Comparison of ENCODE assay signal across 11 cellular contexts in genomic region chr3:33030802-33031201, GRCh38.
DNase-seq lines count a peak whose midpoint lies in the region; ATAC-seq and TF ChIP-seq lines count a peak whose summit lies in the region.
"Had no signal": no experiment of that assay in that cellular context is flagged by ENCODE, and none has a peak within 500 bp of the region (broad histone marks: within the 10 kb centered on the region; RNA-seq: fewer than 3 reads in every experiment).

No MANE protein-coding gene starts in this region.

- H3K4me2 ChIP-seq in GM23338: no peak overlapping the region

- no peak overlapping the region for H3K4me3 ChIP-seq in GM23338
- H3K4me3 ChIP-seq in WERI-Rb-1 (ENCODE audit: low read depth, low read length): no peak overlapping the region
- no peak overlapping the region for H3K4me3 ChIP-seq in lower lobe of right lung
- H3K4me3 ChIP-seq: right atrium auricular region, vagina had no signal

- no peaks in the 10 kb centered on the region for H3K9me3 Mint-ChIP-seq in GM23338
- H3K9me3 Mint-ChIP-seq: brain had no signal

- H3K27ac ChIP-seq in GM23338 (ENCODE audit: low read depth) (no peak overlapping the region), WERI-Rb-1 (no peak overlapping the region), lower lobe of right lung (no peak overlapping the region)
- H3K27ac ChIP-seq: right atrium auricular region, vagina had no signal

- no peak overlapping the region for H2AFZ ChIP-seq in GM23338

- no peaks in the 10 kb centered on the region for H3F3A ChIP-seq in GM23338 (replicated peaks; ENCODE audit: low read depth)

- H3K4me1 ChIP-seq in GM23338 (ENCODE audit: insufficient read depth) (no peaks in the 10 kb centered on the region), lower lobe of right lung (no peaks in the 10 kb centered on the region)
- H3K4me1 ChIP-seq: right atrium auricular region, vagina had no signal

- H3K36me3 Mint-ChIP-seq in GM23338 (ENCODE audit: low read depth): peaks cover 11% of the 10 kb centered on the region

- peaks cover 6% of the 10 kb centered on the region; the same call in 1 of the 2 replicates for H4K20me1 ChIP-seq in GM23338 (replicated peaks; ENCODE audit: insufficient read depth)

- no peaks in the 10 kb centered on the region for H3K9me3 ChIP-seq in WERI-Rb-1 (ENCODE audit: severe bottlenecking)
- H3K9me3 ChIP-seq in lower lobe of right lung: no peaks in the 10 kb centered on the region
- H3K9me3 ChIP-seq: right atrium auricular region, vagina had no signal

- H3K9me2 ChIP-seq in GM23338 (ENCODE audit: insufficient read depth): 0 out of 2 replicates have a peak, but pooled peaks cover 6% of the 10 kb centered on the region

- TF ChIP-seq CTCF in GM23338 (conservative IDR thresholded peaks at IDR 0.05; ENCODE audit: low read depth in 2 of 2) (peak; percentile 38 to 57), WERI-Rb-1 (IDR thresholded peaks at IDR 0.05; ENCODE audit: low read depth, low read length) (no peak), lower lobe of right lung (IDR thresholded peaks at IDR 0.05) (no peak)

- intact Hi-C loops in lower lobe of right lung (cut with DNase I): no loop called here

- H3K4me1 Mint-ChIP-seq in GM23338: peaks cover 6% of the 10 kb centered on the region; the same call in 2 of the 3 replicates
- H3K4me1 Mint-ChIP-seq: brain had no signal

- no peaks in the 10 kb centered on the region for H3K27me3 Mint-ChIP-seq in GM23338 (ENCODE audit: insufficient read depth, low read depth, poor library complexity)

- no peaks in the 10 kb centered on the region for H3K79me2 ChIP-seq in GM23338 (replicated peaks; ENCODE audit: insufficient read depth)

- H3K27me3 ChIP-seq in GM23338 (ENCODE audit: insufficient read depth) (no peaks in the 10 kb centered on the region), WERI-Rb-1 (ENCODE audit: insufficient read depth, low read depth, severe bottlenecking) (no peaks in the 10 kb centered on the region), lower lobe of right lung (ENCODE audit: low read depth) (no peaks in the 10 kb centered on the region)
- H3K27me3 ChIP-seq: right atrium auricular region, vagina had no signal

- H3K36me3 ChIP-seq in GM23338 (ENCODE audit: insufficient read depth) (peaks cover 6% of the 10 kb centered on the region; the same call in 1 of the 2 replicates), WERI-Rb-1 (no peaks in the 10 kb centered on the region; the same call in 1 of the 2 replicates), lower lobe of right lung (peaks cover 30% of the 10 kb centered on the region)

- no peak for TF ChIP-seq POLR2A in erythroblast (IDR thresholded peaks at IDR 0.05; ENCODE audit: low read length)

- no peak overlapping the region for H3K27ac Mint-ChIP-seq in GM23338
- H3K27ac Mint-ChIP-seq: brain had no signal

- ATAC-seq in GM23338: peak; percentile 66
- ATAC-seq in lower lobe of right lung: no peak

- DNase-seq in ELF-1 (ENCODE audit: low read depth, low spot score): peak; percentile 21
- peak; percentile 44 for DNase-seq in GM23338 (ENCODE audit: low spot score)
- DNase-seq in WERI-Rb-1: peak; percentile 23
- peak; percentile 8 to 25 for DNase-seq in erythroblast (lab: John Stamatoyannopoulos, UW)
- DNase-seq in NCI-H446 treated with DMSO at 0.1 percent for 48 hours (lab: John Stamatoyannopoulos, UW): no peak
- DNase-seq in D341Med (ENCODE audit: low spot score): no peak
- DNase-seq in lower lobe of right lung: no peak
- DNase-seq: SHP77 had no signal

- no peak overlapping the region for H3K4me3 Mint-ChIP-seq in GM23338
- H3K4me3 Mint-ChIP-seq: brain had no signal

TF ChIP-seq in GM23338, 12 proteins besides CTCF, POLR2A, EP300 and RAD21 (continues in another document):
- TF ChIP-seq ETS1 (IDR thresholded peaks at IDR 0.05) (no peak), ZNF462 (CRISPR knock-in tag; IDR thresholded peaks at IDR 0.05) (no peak), NANOG (IDR thresholded peaks at IDR 0.05; ENCODE audit: borderline replicate concordance) (no peak), POLR2AphosphoS5 (IDR thresholded peaks at IDR 0.05; ENCODE audit: low read depth) (no peak), CREB1 (CRISPR knock-in tag; IDR thresholded peaks at IDR 0.05; ENCODE audit: low read depth) (no peak), ZNF114 (CRISPR knock-in tag; IDR thresholded peaks at IDR 0.05) (no peak), EZH2 (IDR thresholded peaks at IDR 0.05; ENCODE audit: low read depth, unreplicated experiment) (no peak)

Comparison
In these comparisons a context has a peak if more than half of its experiments do, and no peak if none do; other contexts are left out.
1. DNase-seq: peak in ELF-1 (single experiment), GM23338 (single experiment), WERI-Rb-1 (single experiment) and erythroblast (2 of 2); none in NCI-H446 treated with DMSO at 0.1 percent for 48 hours (single experiment), D341Med (single experiment) and lower lobe of right lung (single experiment).
2. CTCF ChIP-seq: peak in GM23338 (2 of 2); none in WERI-Rb-1 (single experiment) and lower lobe of right lung (single experiment).